1 cellular context compared by ENCODE assay signal in genomic region chr3:98013428-98014349, GRCh38.
TF ChIP-seq lines count a peak whose summit lies in the region.

No MANE protein-coding gene starts in this region.

TF ChIP-seq in GM23338, 12 proteins besides CTCF, POLR2A, EP300 and RAD21 (continued from another document):
- TF ChIP-seq, protein P1, sequence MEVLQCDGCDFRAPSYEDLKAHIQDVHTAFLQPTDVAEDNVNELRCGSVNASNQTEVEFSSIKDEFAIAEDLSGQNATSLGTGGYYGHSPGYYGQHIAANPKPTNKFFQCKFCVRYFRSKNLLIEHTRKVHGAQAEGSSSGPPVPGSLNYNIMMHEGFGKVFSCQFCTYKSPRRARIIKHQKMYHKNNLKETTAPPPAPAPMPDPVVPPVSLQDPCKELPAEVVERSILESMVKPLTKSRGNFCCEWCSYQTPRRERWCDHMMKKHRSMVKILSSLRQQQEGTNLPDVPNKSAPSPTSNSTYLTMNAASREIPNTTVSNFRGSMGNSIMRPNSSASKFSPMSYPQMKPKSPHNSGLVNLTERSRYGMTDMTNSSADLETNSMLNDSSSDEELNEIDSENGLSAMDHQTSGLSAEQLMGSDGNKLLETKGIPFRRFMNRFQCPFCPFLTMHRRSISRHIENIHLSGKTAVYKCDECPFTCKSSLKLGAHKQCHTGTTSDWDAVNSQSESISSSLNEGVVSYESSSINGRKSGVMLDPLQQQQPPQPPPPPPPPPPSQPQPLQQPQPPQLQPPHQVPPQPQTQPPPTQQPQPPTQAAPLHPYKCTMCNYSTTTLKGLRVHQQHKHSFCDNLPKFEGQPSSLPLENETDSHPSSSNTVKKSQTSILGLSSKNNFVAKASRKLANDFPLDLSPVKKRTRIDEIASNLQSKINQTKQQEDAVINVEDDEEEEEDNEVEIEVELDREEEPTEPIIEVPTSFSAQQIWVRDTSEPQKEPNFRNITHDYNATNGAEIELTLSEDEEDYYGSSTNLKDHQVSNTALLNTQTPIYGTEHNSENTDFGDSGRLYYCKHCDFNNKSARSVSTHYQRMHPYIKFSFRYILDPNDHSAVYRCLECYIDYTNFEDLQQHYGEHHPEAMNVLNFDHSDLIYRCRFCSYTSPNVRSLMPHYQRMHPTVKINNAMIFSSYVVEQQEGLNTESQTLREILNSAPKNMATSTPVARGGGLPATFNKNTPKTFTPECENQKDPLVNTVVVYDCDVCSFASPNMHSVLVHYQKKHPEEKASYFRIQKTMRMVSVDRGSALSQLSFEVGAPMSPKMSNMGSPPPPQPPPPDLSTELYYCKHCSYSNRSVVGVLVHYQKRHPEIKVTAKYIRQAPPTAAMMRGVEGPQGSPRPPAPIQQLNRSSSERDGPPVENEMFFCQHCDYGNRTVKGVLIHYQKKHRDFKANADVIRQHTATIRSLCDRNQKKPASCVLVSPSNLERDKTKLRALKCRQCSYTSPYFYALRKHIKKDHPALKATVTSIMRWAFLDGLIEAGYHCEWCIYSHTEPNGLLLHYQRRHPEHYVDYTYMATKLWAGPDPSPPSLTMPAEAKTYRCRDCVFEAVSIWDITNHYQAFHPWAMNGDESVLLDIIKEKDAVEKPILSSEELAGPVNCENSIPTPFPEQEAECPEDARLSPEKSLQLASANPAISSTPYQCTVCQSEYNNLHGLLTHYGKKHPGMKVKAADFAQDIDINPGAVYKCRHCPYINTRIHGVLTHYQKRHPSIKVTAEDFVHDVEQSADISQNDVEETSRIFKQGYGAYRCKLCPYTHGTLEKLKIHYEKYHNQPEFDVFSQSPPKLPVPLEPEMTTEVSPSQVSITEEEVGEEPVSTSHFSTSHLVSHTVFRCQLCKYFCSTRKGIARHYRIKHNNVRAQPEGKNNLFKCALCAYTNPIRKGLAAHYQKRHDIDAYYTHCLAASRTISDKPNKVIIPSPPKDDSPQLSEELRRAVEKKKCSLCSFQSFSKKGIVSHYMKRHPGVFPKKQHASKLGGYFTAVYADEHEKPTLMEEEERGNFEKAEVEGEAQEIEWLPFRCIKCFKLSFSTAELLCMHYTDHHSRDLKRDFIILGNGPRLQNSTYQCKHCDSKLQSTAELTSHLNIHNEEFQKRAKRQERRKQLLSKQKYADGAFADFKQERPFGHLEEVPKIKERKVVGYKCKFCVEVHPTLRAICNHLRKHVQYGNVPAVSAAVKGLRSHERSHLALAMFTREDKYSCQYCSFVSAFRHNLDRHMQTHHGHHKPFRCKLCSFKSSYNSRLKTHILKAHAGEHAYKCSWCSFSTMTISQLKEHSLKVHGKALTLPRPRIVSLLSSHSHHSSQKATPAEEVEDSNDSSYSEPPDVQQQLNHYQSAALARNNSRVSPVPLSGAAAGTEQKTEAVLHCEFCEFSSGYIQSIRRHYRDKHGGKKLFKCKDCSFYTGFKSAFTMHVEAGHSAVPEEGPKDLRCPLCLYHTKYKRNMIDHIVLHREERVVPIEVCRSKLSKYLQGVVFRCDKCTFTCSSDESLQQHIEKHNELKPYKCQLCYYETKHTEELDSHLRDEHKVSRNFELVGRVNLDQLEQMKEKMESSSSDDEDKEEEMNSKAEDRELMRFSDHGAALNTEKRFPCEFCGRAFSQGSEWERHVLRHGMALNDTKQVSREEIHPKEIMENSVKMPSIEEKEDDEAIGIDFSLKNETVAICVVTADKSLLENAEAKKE (CRISPR knock-in tag; IDR thresholded peaks at IDR 0.05) = no peak
- TF ChIP-seq POLR2AphosphoS5 (IDR thresholded peaks at IDR 0.05; ENCODE audit: low read depth) (no peak), STAT1 (IDR thresholded peaks at IDR 0.05; ENCODE audit: unreplicated experiment) (no peak)
